16 cellular contexts compared by ENCODE assay signal in genomic region chr10:92640110-92640509, GRCh38. TPM values are rescaled to one million over a fixed set of nuclear protein-coding genes. Genes with fewer than 3 reads are reported as not detected.
DNase-seq lines count a peak whose midpoint lies in the region; ATAC-seq and TF ChIP-seq lines count a peak whose summit lies in the region.
"Had no signal": no experiment of that assay in that cellular context is flagged by ENCODE, and none has a peak within 500 bp of the region (broad histone marks: within the 10 kb centered on the region; RNA-seq: fewer than 3 reads in every experiment).

No MANE protein-coding gene starts in this region.

- in situ Hi-C loops in transverse colon (cut with MboI; ENCODE audit: low pct_ligation_motif_present in 1 of 4, low pct_unique_long_range_greater_than_20kb in 1 of 4, low sequenced_read_pairs in 3 of 4) = no loop called here

- ATAC-seq in HG02870 (IDR thresholded peaks at IDR 0.05; ENCODE audit: unreplicated experiment) (no peak), psoas muscle (no peak)
- ATAC-seq: gastroesophageal sphincter, GM23338 had no signal

- peaks cover 7% of the 10 kb centered on the region; the same call in 1 of the 2 replicates for H3K79me2 ChIP-seq in SK-N-SH (ENCODE audit: insufficient read depth)
- H3K79me2 ChIP-seq in fibroblast of lung (ENCODE audit: control insufficient read depth, insufficient read depth, low read length) = no peaks in the 10 kb centered on the region

- H3K27me3 ChIP-seq in SK-N-SH (ENCODE audit: insufficient read depth) = no peaks in the 10 kb centered on the region
- no peaks in the 10 kb centered on the region for H3K27me3 ChIP-seq in fibroblast of lung (ENCODE audit: control insufficient read depth, insufficient read depth, low read length)
- no peaks in the 10 kb centered on the region for H3K27me3 ChIP-seq in psoas muscle (ENCODE audit: insufficient read depth in 3 of 3, low read length in 2 of 3)
- no peaks in the 10 kb centered on the region for H3K27me3 ChIP-seq in transverse colon
- H3K27me3 ChIP-seq: colonic mucosa, gastroesophageal sphincter, testis had no signal

- TF ChIP-seq RAD21 in SK-N-SH (IDR thresholded peaks at IDR 0.05; ENCODE audit: low read length) = no peak

- H3K9ac ChIP-seq in SK-N-SH = no peak overlapping the region
- no peak overlapping the region for H3K9ac ChIP-seq in fibroblast of lung (ENCODE audit: insufficient read depth, low read length)

- no peaks in the 10 kb centered on the region for H3K9me3 ChIP-seq in SK-N-SH
- no peaks in the 10 kb centered on the region for H3K9me3 ChIP-seq in fibroblast of lung (ENCODE audit: control insufficient read depth, insufficient read depth, low read depth, low read length)
- H3K9me3 ChIP-seq in psoas muscle = no peaks in the 10 kb centered on the region
- no peaks in the 10 kb centered on the region for H3K9me3 ChIP-seq in transverse colon
- H3K9me3 ChIP-seq: colonic mucosa, gastroesophageal sphincter, testis had no signal

- TF ChIP-seq CTCF in GM12875 (IDR thresholded peaks at IDR 0.05; ENCODE audit: borderline replicate concordance, insufficient read depth, low read depth, low read length) (0 out of 2 replicates have a peak, but pooled peaks have one; percentile 10), SK-N-SH (IDR thresholded peaks at IDR 0.05) (peak; percentile 14), fibroblast of lung (conservative IDR thresholded peaks at IDR 0.05 in 1 of 2, IDR thresholded peaks at IDR 0.05 in 1 of 2; ENCODE audit: low read depth in 1 of 2, low read length in 2 of 2) (peak in 1 of 2 donors; percentile 18), psoas muscle (IDR thresholded peaks at IDR 0.05) (no peak), transverse colon (IDR thresholded peaks at IDR 0.05) (no peak)

- H3K36me3 ChIP-seq in SK-N-SH (replicated peaks in 1 of 2; ENCODE audit: control insufficient read depth in 1 of 2, insufficient read depth in 2 of 2, low read length in 1 of 2) (peaks cover 23 to 36% of the 10 kb centered on the region in 2 experiments), fibroblast of lung (ENCODE audit: control insufficient read depth, insufficient read depth, low read length) (peaks cover 2% of the 10 kb centered on the region), psoas muscle (ENCODE audit: insufficient read depth in 1 of 2, low read depth in 1 of 2) (no peaks in the 10 kb centered on the region), transverse colon (no peaks in the 10 kb centered on the region)
- H3K36me3 ChIP-seq: colonic mucosa, gastroesophageal sphincter had no signal

- no peak overlapping the region for H3K4me2 ChIP-seq in SK-N-SH
- no peak overlapping the region for H3K4me2 ChIP-seq in fibroblast of lung (ENCODE audit: extremely low read depth, insufficient read depth, low read length)
- H3K4me2 ChIP-seq: GM23338 had no signal

- CTCF ChIA-PET in SK-N-SH (lab: Yijun Ruan, JAX) = interaction anchor here (1.4 kb wide), 1 partner anchor 18 kb away, joined by 4 read pairs; no protein-coding TSS in a partner anchor

- no peaks in the 10 kb centered on the region for H3K9me2 ChIP-seq in SK-N-SH

- WGBS in SK-N-SH (ENCODE audit: low lambda C conversion rate) = 94% methylated on average over 3 of the region's 3 CpGs
- WGBS in psoas muscle, 3 donors = 95 to 99% (median 98%) methylated on average over 3 of the region's 3 CpGs
- WGBS in transverse colon (ENCODE audit: low coverage in 1 of 2), 2 donors = 88 to 93% methylated on average over 1 to 3 of the region's 3 CpGs

- H3F3A ChIP-seq in SK-N-SH (replicated peaks; ENCODE audit: insufficient read depth) = no peaks in the 10 kb centered on the region

- no peak for DNase-seq in SK-N-SH
- DNase-seq in fibroblast of lung (ENCODE audit: low read depth in 2 of 2) = peak; percentile 65 to 75
- peak; percentile 67 for DNase-seq in stromal cell of bone marrow (ENCODE audit: low read depth)
- DNase-seq in psoas muscle = no peak
- no peak for DNase-seq in transverse colon
- DNase-seq: activated CD4-positive, alpha-beta T cell treated with anti-CD3 and anti-CD28 coated beads, Interleukin-2, amount 50 U/mL, for 48 hours; colonic mucosa; kidney glomerular epithelial cell; NCI-H510A; small intestine; T-helper 9 cell; testis had no signal

- peaks cover 0 to 5% of the 10 kb centered on the region in 2 experiments; a peak in 1 of 4 replicates for H3K4me1 ChIP-seq in SK-N-SH (ENCODE audit: control insufficient read depth in 1 of 2, insufficient read depth in 2 of 2, low read depth in 1 of 2, low read length in 1 of 2)
- no peaks in the 10 kb centered on the region for H3K4me1 ChIP-seq in fibroblast of lung (ENCODE audit: control insufficient read depth, extremely low read depth, insufficient read depth, low read length)
- no peaks in the 10 kb centered on the region for H3K4me1 ChIP-seq in psoas muscle
- H3K4me1 ChIP-seq in transverse colon = no peaks in the 10 kb centered on the region
- H3K4me1 ChIP-seq: colonic mucosa, gastroesophageal sphincter, testis had no signal

- TF ChIP-seq POLR2A in transverse colon (IDR thresholded peaks at IDR 0.05) = no peak

- TF ChIP-seq EP300 in SK-N-SH (IDR thresholded peaks at IDR 0.05; ENCODE audit: borderline replicate concordance in 1 of 2, low read depth in 1 of 2, low read length in 1 of 2) (no peak), transverse colon (IDR thresholded peaks at IDR 0.05; ENCODE audit: low read depth) (no peak)

- POLR2A ChIA-PET in SK-N-SH (lab: Yijun Ruan, JAX) = no interaction called here

- intact Hi-C loops in psoas muscle (cut with DNase I) (no loop called here), transverse colon (cut with DNase I; ENCODE audit: low total_unique reads) (no loop called here)

- no peak overlapping the region for H2AFZ ChIP-seq in SK-N-SH (ENCODE audit: low read depth)
- no peak overlapping the region for H2AFZ ChIP-seq in fibroblast of lung (ENCODE audit: low read length)
- H2AFZ ChIP-seq: GM23338 had no signal

- no peak overlapping the region for H3K27ac ChIP-seq in SK-N-SH (ENCODE audit: low read depth in 2 of 2, low read length in 1 of 2)
- no peak overlapping the region for H3K27ac ChIP-seq in fibroblast of lung (ENCODE audit: insufficient read depth, low read length)
- H3K27ac ChIP-seq in psoas muscle = no peak overlapping the region
- H3K27ac ChIP-seq in transverse colon = no peak overlapping the region
- H3K27ac ChIP-seq: colonic mucosa, gastroesophageal sphincter, testis had no signal

- H4K20me1 ChIP-seq in SK-N-SH (ENCODE audit: insufficient read depth) = no peaks in the 10 kb centered on the region
- no peaks in the 10 kb centered on the region for H4K20me1 ChIP-seq in fibroblast of lung (ENCODE audit: control insufficient read depth, extremely low read depth, insufficient read depth, low read length)

- no peak overlapping the region for H3K4me3 ChIP-seq in GM12875 (ENCODE audit: low read depth, low read length)
- no peak overlapping the region for H3K4me3 ChIP-seq in SK-N-SH (ENCODE audit: low read depth in 2 of 2, low read length in 1 of 2)
- no peak overlapping the region for H3K4me3 ChIP-seq in fibroblast of lung (replicated peaks in 1 of 4; ENCODE audit: control extremely low read depth in 1 of 4, insufficient read depth in 1 of 4, low read depth in 3 of 4, low read length in 4 of 4)
- no peak overlapping the region for H3K4me3 ChIP-seq in psoas muscle
- no peak overlapping the region for H3K4me3 ChIP-seq in transverse colon
- H3K4me3 ChIP-seq: colonic mucosa, gastroesophageal sphincter, GM23338, testis had no signal

TF ChIP-seq in SK-N-SH, 30 proteins besides CTCF, POLR2A, EP300 and RAD21:
- TF ChIP-seq FOSL2 (IDR thresholded peaks at IDR 0.05; ENCODE audit: borderline replicate concordance, low read depth) (peak; percentile 31), MXI1 (IDR thresholded peaks at IDR 0.05; ENCODE audit: low read depth, low read length) (no peak), GATA2 (CRISPR knock-in tag; IDR thresholded peaks at IDR 0.05) (no peak), NRF1 (IDR thresholded peaks at IDR 0.05; ENCODE audit: low read depth, low read length) (no peak), NFIC (IDR thresholded peaks at IDR 0.05; ENCODE audit: borderline replicate concordance) (0 out of 2 replicates have a peak, but pooled peaks have one; percentile 24), FOXJ3 (CRISPR knock-in tag; IDR thresholded peaks at IDR 0.05) (no peak), MAX (IDR thresholded peaks at IDR 0.05; ENCODE audit: low read depth) (no peak), RXRA (IDR thresholded peaks at IDR 0.05; ENCODE audit: borderline replicate concordance, low read depth) (no peak)
TF ChIP-seq in SK-N-SH: peak in this region for 2.

RNA-seq across cellular contexts. Expression of gene KIF11, which starts 47.2 kb away (rescaled TPM):
- polyA plus RNA-seq in SK-N-SH (2012; rRNA removed) = 3.8 and 4.0 TPM in 2 replicates
- 7.0 and 7.9 TPM in 2 replicates for polyA plus RNA-seq in SK-N-SH (2012; cell fraction: cytosol; rRNA removed)
- polyA plus RNA-seq in SK-N-SH (2012; cell fraction: nucleus; rRNA removed) = 1.8 and 3.7 TPM in 2 replicates
- 3.6 and 8.9 TPM in 2 replicates for total RNA-seq in fibroblast of lung
- polyA plus RNA-seq in fibroblast of lung = 7.5 and 24.3 TPM in 2 replicates
- polyA plus RNA-seq in fibroblast of lung (2012) = 6.9 and 21.4 TPM in 2 replicates
- polyA minus RNA-seq in fibroblast of lung (ENCODE audit: low replicate concordance) = 0.89 and 0.90 TPM in 2 replicates
- total RNA-seq in psoas muscle = under 1 TPM; 0.21 to 0.34 (median 0.27) TPM
- under 1 TPM; 0.08 to 0.40 (median 0.23) TPM for polyA plus RNA-seq in psoas muscle
- 1 to 10 TPM in 2 of 4 donors, under 1 TPM in 2; 0.37 to 2.4 (median 1.3) TPM for total RNA-seq in transverse colon

RNA-seq across cellular contexts. Expression of gene HHEX, which starts 49.6 kb away (rescaled TPM):
- polyA plus RNA-seq in SK-N-SH (2012; rRNA removed) = 0.75 and 1.1 TPM in 2 replicates
- 1.2 and 1.3 TPM in 2 replicates for polyA plus RNA-seq in SK-N-SH (2012; cell fraction: cytosol; rRNA removed)
- polyA plus RNA-seq in SK-N-SH (2012; cell fraction: nucleus; rRNA removed) = 2.1 and 2.3 TPM in 2 replicates
- total RNA-seq in fibroblast of lung = 3.1 and 3.5 TPM in 2 replicates
- polyA plus RNA-seq in fibroblast of lung = 2.9 and 13.2 TPM in 2 replicates
- 2.9 and 14.3 TPM in 2 replicates for polyA plus RNA-seq in fibroblast of lung (2012)
- 4.2 and 4.4 TPM in 2 replicates for polyA minus RNA-seq in fibroblast of lung (ENCODE audit: low replicate concordance)
- 1 to 10 TPM; 1.7 to 3.3 (median 2.6) TPM for total RNA-seq in psoas muscle
- 1 to 10 TPM; 1.5 to 2.0 (median 1.9) TPM for polyA plus RNA-seq in psoas muscle
- total RNA-seq in transverse colon = 1 to 10 TPM in 3 of 4 donors, under 1 TPM in 1; 0.80 to 7.9 (median 4.8) TPM

Comparison
In these comparisons a context has a peak if more than half of its experiments do, and no peak if none do; other contexts are left out.
1. CTCF ChIP-seq: peak in GM12875 (single experiment) and SK-N-SH (single experiment); none in psoas muscle (single experiment) and transverse colon (0 of 5).
2. DNase-seq: peak in fibroblast of lung (2 of 2) and stromal cell of bone marrow (single experiment); none in SK-N-SH (single experiment), psoas muscle (0 of 2) and transverse colon (single experiment).